In genomic region chr20:16601019-16601418, GRCh38 we compare ENCODE assay signal across 16 cellular contexts. TPM values are rescaled to one million over a fixed set of nuclear protein-coding genes. Genes with fewer than 3 reads are reported as not detected.
A peak's percentile ranks its signal among the peaks of the same experiment; 100 is the strongest.
DNase-seq lines count a peak whose midpoint lies in the region; ATAC-seq lines count a peak whose summit lies in the region.
"Had no signal": no experiment of that assay in that cellular context is flagged by ENCODE, and none has a peak within 500 bp of the region (broad histone marks: within the 10 kb centered on the region; RNA-seq: fewer than 3 reads in every experiment).

No MANE protein-coding gene starts in this region.

- ATAC-seq in left ventricle myocardium superior (peak; percentile 41), HG02623 (IDR thresholded peaks at IDR 0.05; ENCODE audit: unreplicated experiment) (no peak)

- DNase-seq in left ventricle myocardium superior (no peak), cardiac septum (ENCODE audit: low spot score) (no peak), cerebellar cortex (ENCODE audit: low spot score) (peak; percentile 2), middle frontal gyrus (ENCODE audit: extremely low spot score, low spot score) (peak; percentile 29), NCI-H2029 treated with DMSO at 0.1 percent for 48 hours (lab: John Stamatoyannopoulos, UW) (no peak)
- DNase-seq in stimulated activated CD4-positive, alpha-beta T cell treated with anti-CD3 and anti-CD28 coated beads, Interleukin-4, amount 100 ng/mL, for 24 hours: no peak
- DNase-seq: AML-193; Calu3; CD4-positive, alpha-beta T cell; DMS79; H7; NCI-H1048; NCI-H187; NCI-H526; NK-92 treated with Interleukin-12 subunit alpha and Interleukin-12 subunit beta, amount 100 ng/mL, for 24 hours had no signal

- intact Hi-C loops in left ventricle myocardium superior (cut with micrococcal nuclease): no loop called here
- intact Hi-C loops in cardiac septum (cut with DNase I): no loop called here

RNA-seq across cellular contexts. Expression of gene KIF16B, which starts 27.8 kb away (rescaled TPM):
- total RNA-seq in left ventricle myocardium superior (17.8 TPM), cardiac septum (19.7 TPM)

Comparison
In these comparisons a context has a peak if more than half of its experiments do, and no peak if none do; other contexts are left out.
1. DNase-seq: peak in cerebellar cortex (single experiment) and middle frontal gyrus (single experiment); none in left ventricle myocardium superior (single experiment), cardiac septum (single experiment), NCI-H2029 treated with DMSO at 0.1 percent for 48 hours (single experiment) and stimulated activated CD4-positive, alpha-beta T cell treated with anti-CD3 and anti-CD28 coated beads, Interleukin-4, amount 100 ng/mL, for 24 hours (single experiment).